Comparison of ENCODE assay signal across 22 cellular contexts in genomic region chr1:5690878-5691277, GRCh38.
A peak's percentile ranks its signal among the peaks of the same experiment; 100 is the strongest.
DNase-seq lines count a peak whose midpoint lies in the region; ATAC-seq and TF ChIP-seq lines count a peak whose summit lies in the region.
"Had no signal": no experiment of that assay in that cellular context is flagged by ENCODE, and none has a peak within 500 bp of the region (broad histone marks: within the 10 kb centered on the region; RNA-seq: fewer than 3 reads in every experiment).

No MANE protein-coding gene starts in this region.

- H3F3A ChIP-seq in GM23338 (replicated peaks; ENCODE audit: low read depth), result no peaks in the 10 kb centered on the region

- in situ Hi-C loops in gastrocnemius medialis (cut with MboI; ENCODE audit: low sequenced_read_pairs in 4 of 4), result no loop called here

- H4K20me1 ChIP-seq in GM23338 (replicated peaks; ENCODE audit: insufficient read depth), result no peaks in the 10 kb centered on the region

- no peak for DNase-seq in GM23338 (ENCODE audit: low spot score)
- DNase-seq in WTC11 (ENCODE audit: low spot score), result no peak
- DNase-seq in head of caudate nucleus, result peak in 27 of 42 donors; percentile 19 to 69 (median 44)
- DNase-seq in nephron progenitor cell, result no peak
- DNase-seq in A172 (ENCODE audit: low spot score), result no peak
- DNase-seq in activated naive CD4-positive, alpha-beta T cell treated with anti-CD3 and anti-CD28 coated beads for 36 hours, result no peak
- no peak for DNase-seq in gastrocnemius medialis
- DNase-seq in NCI-H1436 (lab: John Stamatoyannopoulos, UW), result no peak
- DNase-seq: 8988T; AML-193; CD8-positive, alpha-beta memory T cell; GDM1; KBM-7; NCI-H1092; NCI-H1436 treated with DMSO at 0.1 percent for 48 hours; NCI-H1930; NCI-H226; NCI-H524; NCI-H774; Peyer's patch had no signal

- TF ChIP-seq POLR2A in gastrocnemius medialis (IDR thresholded peaks at IDR 0.05), result no peak

- no peak for TF ChIP-seq CTCF in GM23338 (conservative IDR thresholded peaks at IDR 0.05; ENCODE audit: low read depth in 2 of 2)
- TF ChIP-seq CTCF in WTC11 (IDR thresholded peaks at IDR 0.05), result no peak
- TF ChIP-seq CTCF in nephron progenitor cell (IDR thresholded peaks at IDR 0.05), result no peak
- TF ChIP-seq CTCF in gastrocnemius medialis (IDR thresholded peaks at IDR 0.05 in 4 of 5, conservative IDR thresholded peaks at IDR 0.05 in 1 of 5), result no peak

- H3K27ac ChIP-seq in GM23338 (ENCODE audit: low read depth), result no peak overlapping the region
- H3K27ac ChIP-seq in gastrocnemius medialis, result no peak overlapping the region
- H3K27ac ChIP-seq: C4-2B, Peyer's patch, SJSA1 had no signal

- no peak overlapping the region for H3K4me2 ChIP-seq in GM23338

- intact Hi-C loops in head of caudate nucleus (cut with DNase I), result no loop called here
- intact Hi-C loops in activated naive CD4-positive, alpha-beta T cell treated with anti-CD3 and anti-CD28 coated beads for 36 hours (cut with micrococcal nuclease), result no loop called here
- intact Hi-C loops in gastrocnemius medialis (cut with DNase I; ENCODE audit: low total_unique reads), result no loop called here

- no peak overlapping the region for H3K4me3 Mint-ChIP-seq in GM23338
- H3K4me3 Mint-ChIP-seq in WTC11, result no peak overlapping the region
- no peak overlapping the region for H3K4me3 Mint-ChIP-seq in nephron progenitor cell
- no peak overlapping the region for H3K4me3 Mint-ChIP-seq in activated naive CD4-positive, alpha-beta T cell treated with anti-CD3 and anti-CD28 coated beads for 36 hours
- H3K4me3 Mint-ChIP-seq: CD8-positive, alpha-beta memory T cell had no signal

- H3K27me3 Mint-ChIP-seq in GM23338 (ENCODE audit: insufficient read depth, low read depth, poor library complexity), result peaks cover 12% of the 10 kb centered on the region
- peaks cover 6% of the 10 kb centered on the region for H3K27me3 Mint-ChIP-seq in WTC11 (ENCODE audit: low read depth)
- peaks cover 12% of the 10 kb centered on the region for H3K27me3 Mint-ChIP-seq in nephron progenitor cell (ENCODE audit: low read depth, poor library complexity)
- H3K27me3 Mint-ChIP-seq in activated naive CD4-positive, alpha-beta T cell treated with anti-CD3 and anti-CD28 coated beads for 36 hours (ENCODE audit: low read depth), result peaks cover 1% of the 10 kb centered on the region

- no peaks in the 10 kb centered on the region for H3K79me2 ChIP-seq in GM23338 (replicated peaks; ENCODE audit: insufficient read depth)

- H3K4me3 ChIP-seq in GM23338 (no peak overlapping the region), gastrocnemius medialis (no peak overlapping the region)
- H3K4me3 ChIP-seq: Peyer's patch, SJSA1 had no signal

- H3K9me3 ChIP-seq in gastrocnemius medialis, result no peaks in the 10 kb centered on the region
- H3K9me3 ChIP-seq: Peyer's patch, SJSA1 had no signal

- CTCF ChIA-PET in WTC11 (lab: Charles Lee), result no interaction called here
- CTCF ChIA-PET in activated naive CD4-positive, alpha-beta T cell treated with anti-CD3 and anti-CD28 coated beads for 36 hours (lab: Charles Lee), result no interaction called here

- H3K36me3 Mint-ChIP-seq in GM23338 (ENCODE audit: low read depth) (no peaks in the 10 kb centered on the region), WTC11 (peaks cover 5% of the 10 kb centered on the region), nephron progenitor cell (ENCODE audit: low read depth) (no peaks in the 10 kb centered on the region)
- H3K36me3 Mint-ChIP-seq in activated naive CD4-positive, alpha-beta T cell treated with anti-CD3 and anti-CD28 coated beads for 36 hours (ENCODE audit: low read depth), result no peaks in the 10 kb centered on the region
- H3K36me3 Mint-ChIP-seq: CD8-positive, alpha-beta memory T cell had no signal

- ATAC-seq in GM23338 (peak; percentile 31; the same call in 2 of the 3 replicates), WTC11 (no peak), gastrocnemius medialis (no peak)

- H3K9me3 Mint-ChIP-seq in GM23338, result peaks cover 2% of the 10 kb centered on the region; the same call in 1 of the 3 replicates
- peaks cover 36% of the 10 kb centered on the region for H3K9me3 Mint-ChIP-seq in WTC11
- H3K9me3 Mint-ChIP-seq in nephron progenitor cell, result no peaks in the 10 kb centered on the region
- H3K9me3 Mint-ChIP-seq in activated naive CD4-positive, alpha-beta T cell treated with anti-CD3 and anti-CD28 coated beads for 36 hours, result no peaks in the 10 kb centered on the region
- H3K9me3 Mint-ChIP-seq: CD8-positive, alpha-beta memory T cell had no signal

- H3K4me1 ChIP-seq in GM23338 (ENCODE audit: insufficient read depth), result no peaks in the 10 kb centered on the region
- H3K4me1 ChIP-seq in gastrocnemius medialis, result no peaks in the 10 kb centered on the region
- H3K4me1 ChIP-seq: Peyer's patch, SJSA1 had no signal

- H3K4me1 Mint-ChIP-seq in GM23338, result peaks cover 26% of the 10 kb centered on the region
- peaks cover 14% of the 10 kb centered on the region for H3K4me1 Mint-ChIP-seq in WTC11
- H3K4me1 Mint-ChIP-seq in nephron progenitor cell, result peaks cover 40% of the 10 kb centered on the region
- no peaks in the 10 kb centered on the region for H3K4me1 Mint-ChIP-seq in activated naive CD4-positive, alpha-beta T cell treated with anti-CD3 and anti-CD28 coated beads for 36 hours (ENCODE audit: low read depth)
- H3K4me1 Mint-ChIP-seq: CD8-positive, alpha-beta memory T cell had no signal

- POLR2A ChIA-PET in WTC11 (lab: Charles Lee), result interaction anchor here (0.9 kb wide), 1 partner anchor 9 kb away, joined by 4 read pairs; no protein-coding TSS in a partner anchor

- H3K27ac Mint-ChIP-seq in GM23338 (no peak overlapping the region), WTC11 (peak overlapping the region; percentile 39; the same call in 1 of the 2 replicates), nephron progenitor cell (peak overlapping the region; percentile 19)
- H3K27ac Mint-ChIP-seq in activated naive CD4-positive, alpha-beta T cell treated with anti-CD3 and anti-CD28 coated beads for 36 hours, result no peak overlapping the region
- H3K27ac Mint-ChIP-seq: CD8-positive, alpha-beta memory T cell had no signal

- H3K27me3 ChIP-seq in GM23338 (ENCODE audit: insufficient read depth), result no peaks in the 10 kb centered on the region
- H3K27me3 ChIP-seq in gastrocnemius medialis, result no peaks in the 10 kb centered on the region
- H3K27me3 ChIP-seq: Peyer's patch, SJSA1 had no signal

- peaks cover 7% of the 10 kb centered on the region; the same call in 1 of the 2 replicates for H3K36me3 ChIP-seq in GM23338 (ENCODE audit: insufficient read depth)
- H3K36me3 ChIP-seq in gastrocnemius medialis, result no peaks in the 10 kb centered on the region
- H3K36me3 ChIP-seq: Peyer's patch, SJSA1 had no signal

- H3K9me2 ChIP-seq in GM23338 (ENCODE audit: insufficient read depth), result no peaks in the 10 kb centered on the region

- H2AFZ ChIP-seq in GM23338, result no peak overlapping the region

TF ChIP-seq in WTC11, 78 proteins besides CTCF, POLR2A, EP300 and RAD21 (continues in another document):
- TF ChIP-seq TCF7 (CRISPR knock-in tag; IDR thresholded peaks at IDR 0.05; ENCODE audit: low read depth) (no peak), TP53 (CRISPR knock-in tag; IDR thresholded peaks at IDR 0.05) (no peak), ZNF219 (CRISPR knock-in tag; IDR thresholded peaks at IDR 0.05; ENCODE audit: borderline replicate concordance) (no peak), ZNF416 (CRISPR knock-in tag; IDR thresholded peaks at IDR 0.05) (no peak), IRF2 (CRISPR knock-in tag; IDR thresholded peaks at IDR 0.05; ENCODE audit: borderline replicate concordance, low read depth) (no peak), E2F5 (CRISPR knock-in tag; IDR thresholded peaks at IDR 0.05) (no peak), ELF4 (CRISPR knock-in tag; IDR thresholded peaks at IDR 0.05; ENCODE audit: low read depth) (no peak), RORB (CRISPR knock-in tag; IDR thresholded peaks at IDR 0.05) (no peak), NFATC4 (CRISPR knock-in tag; IDR thresholded peaks at IDR 0.05) (no peak), FOXP1 (CRISPR knock-in tag; IDR thresholded peaks at IDR 0.05; ENCODE audit: borderline replicate concordance) (no peak), IRF1 (CRISPR knock-in tag; IDR thresholded peaks at IDR 0.05) (no peak), KAT7 (CRISPR knock-in tag; IDR thresholded peaks at IDR 0.05; ENCODE audit: borderline replicate concordance) (no peak), ZBTB43 (CRISPR knock-in tag; IDR thresholded peaks at IDR 0.05) (no peak), E2F4 (CRISPR knock-in tag; IDR thresholded peaks at IDR 0.05; ENCODE audit: borderline replicate concordance, low read depth) (no peak)

Comparison
In these comparisons a context has a peak if more than half of its experiments do, and no peak if none do; other contexts are left out.
1. DNase-seq: peak in head of caudate nucleus (27 of 42); none in GM23338 (single experiment), WTC11 (single experiment), nephron progenitor cell (single experiment), A172 (single experiment), activated naive CD4-positive, alpha-beta T cell treated with anti-CD3 and anti-CD28 coated beads for 36 hours (single experiment), gastrocnemius medialis (0 of 2) and NCI-H1436 (single experiment).
2. H3K27ac Mint-ChIP-seq: peak in WTC11 (single experiment) and nephron progenitor cell (single experiment); none in GM23338 (single experiment) and activated naive CD4-positive, alpha-beta T cell treated with anti-CD3 and anti-CD28 coated beads for 36 hours (single experiment).